In genomic region chr19:40512473-40513344, GRCh38 we compare ENCODE assay signal across 1 cellular context.
TF ChIP-seq lines count a peak whose summit lies in the region.

No MANE protein-coding gene starts in this region.

TF ChIP-seq in WTC11, 78 proteins besides CTCF, POLR2A, EP300 and RAD21 (continued from another document):
- TF ChIP-seq HMGA2 (CRISPR knock-in tag; IDR thresholded peaks at IDR 0.05) (no peak), E2F4 (CRISPR knock-in tag; IDR thresholded peaks at IDR 0.05; ENCODE audit: borderline replicate concordance, low read depth) (peak; percentile 84; the same call in 1 of the 2 replicates), SOX15 (CRISPR knock-in tag; IDR thresholded peaks at IDR 0.05) (no peak), FOXP4 (CRISPR knock-in tag; IDR thresholded peaks at IDR 0.05) (peak; percentile 97), NFYB (CRISPR knock-in tag; conservative IDR thresholded peaks at IDR 0.05; ENCODE audit: low read depth) (peak; percentile 45), ZNF512 (CRISPR knock-in tag; IDR thresholded peaks at IDR 0.05; ENCODE audit: borderline replicate concordance) (no peak; the same call in 1 of the 2 replicates), ZNF263 (CRISPR knock-in tag; IDR thresholded peaks at IDR 0.05; ENCODE audit: low read depth) (peak; percentile 76), E2F1 (CRISPR knock-in tag; IDR thresholded peaks at IDR 0.05) (no peak; the same call in 1 of the 2 replicates), RELA (CRISPR knock-in tag; IDR thresholded peaks at IDR 0.05; ENCODE audit: borderline replicate concordance) (peak; percentile 97), CREB1 (CRISPR knock-in tag; IDR thresholded peaks at IDR 0.05) (peak; percentile 85), RORB (CRISPR knock-in tag; IDR thresholded peaks at IDR 0.05) (no peak), ETV6 (CRISPR knock-in tag; IDR thresholded peaks at IDR 0.05) (peak; percentile 83), SMAD3 (CRISPR knock-in tag; IDR thresholded peaks at IDR 0.05; ENCODE audit: borderline replicate concordance) (peak; percentile 97), IRF1 (CRISPR knock-in tag; IDR thresholded peaks at IDR 0.05) (peak; percentile 94), SP1 (CRISPR knock-in tag; conservative IDR thresholded peaks at IDR 0.05) (peak; percentile 42), NFE2L1 (CRISPR knock-in tag; IDR thresholded peaks at IDR 0.05) (peak; percentile 92), SMAD4 (CRISPR knock-in tag; IDR thresholded peaks at IDR 0.05) (peak; percentile 83; the same call in 1 of the 2 replicates), NFATC4 (CRISPR knock-in tag; IDR thresholded peaks at IDR 0.05) (no peak), GABPB1 (CRISPR knock-in tag; IDR thresholded peaks at IDR 0.05) (no peak), TEAD4 (CRISPR knock-in tag; IDR thresholded peaks at IDR 0.05) (peak; percentile 89), ZNF317 (CRISPR knock-in tag; IDR thresholded peaks at IDR 0.05; ENCODE audit: borderline replicate concordance, low read depth) (peak; percentile 61; the same call in 1 of the 2 replicates), JUN (CRISPR knock-in tag; IDR thresholded peaks at IDR 0.05) (peak; percentile 96), MYBL2 (CRISPR knock-in tag; IDR thresholded peaks at IDR 0.05) (0 out of 2 replicates have a peak, but pooled peaks have one; percentile 61), CBFB (CRISPR knock-in tag; IDR thresholded peaks at IDR 0.05; ENCODE audit: low read depth) (peak; percentile 35; the same call in 1 of the 2 replicates), ZNF425 (CRISPR knock-in tag; conservative IDR thresholded peaks at IDR 0.05) (no peak)
